21 cellular contexts compared by ENCODE assay signal in genomic region chr4:22999419-22999818, GRCh38.
A peak's percentile ranks its signal among the peaks of the same experiment; 100 is the strongest.
DNase-seq lines count a peak whose midpoint lies in the region; ATAC-seq and TF ChIP-seq lines count a peak whose summit lies in the region.
"Had no signal": no experiment of that assay in that cellular context is flagged by ENCODE, and none has a peak within 500 bp of the region (broad histone marks: within the 10 kb centered on the region; RNA-seq: fewer than 3 reads in every experiment).

No MANE protein-coding gene starts in this region.

- no peak overlapping the region for H3K4me3 ChIP-seq in colonic mucosa
- H3K4me3 ChIP-seq in psoas muscle, result no peak overlapping the region
- H3K4me3 ChIP-seq: ascending aorta, coronary artery, lower lobe of right lung, MG63, tibial nerve had no signal

- H3K27me3 ChIP-seq in colonic mucosa (no peaks in the 10 kb centered on the region), psoas muscle (ENCODE audit: insufficient read depth in 3 of 3, low read length in 2 of 3) (no peaks in the 10 kb centered on the region)
- H3K27me3 ChIP-seq: ascending aorta, MG63, tibial nerve had no signal

- peak; percentile 40 for TF ChIP-seq CTCF in colonic mucosa (IDR thresholded peaks at IDR 0.05)
- peak; percentile 27 for TF ChIP-seq CTCF in psoas muscle (IDR thresholded peaks at IDR 0.05)

- H3K27ac ChIP-seq in colonic mucosa, result no peak overlapping the region
- H3K27ac ChIP-seq in psoas muscle, result no peak overlapping the region
- H3K27ac ChIP-seq: 22Rv1, ascending aorta, coronary artery, lower lobe of right lung, RWPE1, tibial nerve had no signal

- no peaks in the 10 kb centered on the region for H3K36me3 ChIP-seq in colonic mucosa
- H3K36me3 ChIP-seq in psoas muscle (ENCODE audit: insufficient read depth in 1 of 2, low read depth in 1 of 2), result no peaks in the 10 kb centered on the region
- H3K36me3 ChIP-seq: ascending aorta, lower lobe of right lung, MG63, tibial nerve had no signal

- intact Hi-C loops in colonic mucosa (cut with DNase I), result no loop called here
- intact Hi-C loops in psoas muscle (cut with DNase I), result no loop called here

- no peak for ATAC-seq in psoas muscle
- ATAC-seq: lower lobe of right lung; naive thymus-derived CD8-positive, alpha-beta T cell; stimulated activated memory B cell treated with anti-CD40 and anti-IgM and Interleukin-4, amounts not matched to agents 10 μg/mL and 1 μg/mL and 100 μg/mL, for 72 hours had no signal

- WGBS in psoas muscle, 3 donors, result 84 to 93% (median 86%) methylated on average over 2 of the region's 2 CpGs

- H3K9me3 ChIP-seq in colonic mucosa, result no peaks in the 10 kb centered on the region
- H3K9me3 ChIP-seq in psoas muscle, result no peaks in the 10 kb centered on the region
- H3K9me3 ChIP-seq: ascending aorta, lower lobe of right lung, tibial nerve had no signal

- DNase-seq in DMS 273 (lab: John Stamatoyannopoulos, UW; ENCODE audit: unreplicated experiment) (peak; percentile 8), DMS 273 treated with DMSO at 0.1 percent for 48 hours (lab: John Stamatoyannopoulos, UW) (no peak), OCI-M1 (lab: John Stamatoyannopoulos, UW) (peak; percentile 57), colonic mucosa (no peak), psoas muscle (no peak), NCI-H1417 treated with DMSO at 0.1 percent for 48 hours (lab: John Stamatoyannopoulos, UW) (no peak), foreskin melanocyte (no peak)
- no peak for DNase-seq in activated naive CD4-positive, alpha-beta T cell treated with anti-CD3 and anti-CD28 coated beads, Interleukin-2, amount 50 U/mL, for 16 hours
- DNase-seq: activated naive CD4-positive, alpha-beta T cell treated with Interleukin-2 at 50 U/mL for 16 hours; immature natural killer cell; lower lobe of right lung; MG63; naive thymus-derived CD8-positive, alpha-beta T cell; NCI-H69; posterior cingulate gyrus had no signal

- H3K9ac ChIP-seq in colonic mucosa (ENCODE audit: low read depth in 2 of 2, low read length in 2 of 2), result no peak overlapping the region

- no peaks in the 10 kb centered on the region for H3K4me1 ChIP-seq in colonic mucosa
- H3K4me1 ChIP-seq in psoas muscle, result no peaks in the 10 kb centered on the region
- H3K4me1 ChIP-seq: ascending aorta, lower lobe of right lung, tibial nerve had no signal

Comparison
In these comparisons a context has a peak if more than half of its experiments do, and no peak if none do; other contexts are left out.
1. DNase-seq: peak in DMS 273 (single experiment) and OCI-M1 (single experiment); none in DMS 273 treated with DMSO at 0.1 percent for 48 hours (single experiment), colonic mucosa (single experiment), psoas muscle (0 of 2), NCI-H1417 treated with DMSO at 0.1 percent for 48 hours (single experiment), activated naive CD4-positive, alpha-beta T cell treated with anti-CD3 and anti-CD28 coated beads, Interleukin-2, amount 50 U/mL, for 16 hours (single experiment) and foreskin melanocyte (single experiment).